Comparison of ENCODE assay signal across 8 cellular contexts in genomic region chr2:70124983-70125480, GRCh38. TPM values are rescaled to one million over a fixed set of nuclear protein-coding genes. Genes with fewer than 3 reads are reported as not detected.
DNase-seq lines count a peak whose midpoint lies in the region; ATAC-seq and TF ChIP-seq lines count a peak whose summit lies in the region.

No MANE protein-coding gene starts in this region.

- ATAC-seq in GM21737 (IDR thresholded peaks at IDR 0.05; ENCODE audit: unreplicated experiment): peak; percentile 25
- ATAC-seq in HG03196 (IDR thresholded peaks at IDR 0.05; ENCODE audit: unreplicated experiment): no peak

- no peaks in the 10 kb centered on the region for H3K36me3 ChIP-seq in mucosa of rectum (ENCODE audit: control insufficient read depth in 2 of 2, insufficient read depth in 2 of 2, low read length in 2 of 2)

- peak; percentile 94 for DNase-seq in CD1c-positive myeloid dendritic cell (ENCODE audit: extremely low spot score)
- DNase-seq in NCI-H460 (ENCODE audit: extremely low read depth, low read depth): peak; percentile 25
- DNase-seq in activated T-cell treated with anti-CD3 and anti-CD28 coated beads for 24 hours (ENCODE audit: low read depth): peak; percentile 47
- DNase-seq in erythroblast (lab: John Stamatoyannopoulos, UW): peak; percentile 82 to 83
- DNase-seq in superior temporal gyrus (ENCODE audit: extremely low spot score): peak; percentile 79

- H3K27ac ChIP-seq in mucosa of rectum (ENCODE audit: low read depth in 2 of 2, low read length in 2 of 2): peak overlapping the region; percentile 98 to 99

- TF ChIP-seq POLR2A in erythroblast (IDR thresholded peaks at IDR 0.05; ENCODE audit: low read length): peak; percentile 75

- H3K27me3 ChIP-seq in mucosa of rectum (ENCODE audit: control insufficient read depth in 2 of 2, insufficient read depth in 2 of 2, low read length in 2 of 2): no peaks in the 10 kb centered on the region

- H3K4me3 ChIP-seq in mucosa of rectum (ENCODE audit: low read length in 2 of 2): peak overlapping the region; percentile 92 to 96

- H3K9ac ChIP-seq in mucosa of rectum (ENCODE audit: low read depth in 1 of 2, low read length in 2 of 2): peak overlapping the region; percentile 98 to 99

- peaks cover 11 to 22% of the 10 kb centered on the region in 2 donors for H3K4me1 ChIP-seq in mucosa of rectum (ENCODE audit: control insufficient read depth in 2 of 2, insufficient read depth in 2 of 2, low read length in 2 of 2)

- H3K9me3 ChIP-seq in mucosa of rectum (ENCODE audit: control insufficient read depth in 2 of 2, low read length in 2 of 2): no peaks in the 10 kb centered on the region

RNA-seq across cellular contexts. Expression of gene PCBP1, which starts 37.8 kb away (rescaled TPM):
- total RNA-seq in NCI-H460 (2014; rRNA removed; shearing (Covaris generic)): 26.3 and 47.8 TPM in 2 replicates
- 40.3 and 45.6 TPM in 2 replicates for polyA plus RNA-seq in NCI-H460 (2014; cell fraction: nucleus; rRNA removed)

Comparison
In these comparisons a context has a peak if more than half of its experiments do, and no peak if none do; other contexts are left out.
1. DNase-seq: peak in every context shown above with its lines; median percentile 94 in CD1c-positive myeloid dendritic cell; 82 in erythroblast; 79 in superior temporal gyrus; 47 in activated T-cell treated with anti-CD3 and anti-CD28 coated beads for 24 hours; 25 in NCI-H460.